Comparison of ENCODE assay signal across 9 cellular contexts in the genomic region with DNA sequence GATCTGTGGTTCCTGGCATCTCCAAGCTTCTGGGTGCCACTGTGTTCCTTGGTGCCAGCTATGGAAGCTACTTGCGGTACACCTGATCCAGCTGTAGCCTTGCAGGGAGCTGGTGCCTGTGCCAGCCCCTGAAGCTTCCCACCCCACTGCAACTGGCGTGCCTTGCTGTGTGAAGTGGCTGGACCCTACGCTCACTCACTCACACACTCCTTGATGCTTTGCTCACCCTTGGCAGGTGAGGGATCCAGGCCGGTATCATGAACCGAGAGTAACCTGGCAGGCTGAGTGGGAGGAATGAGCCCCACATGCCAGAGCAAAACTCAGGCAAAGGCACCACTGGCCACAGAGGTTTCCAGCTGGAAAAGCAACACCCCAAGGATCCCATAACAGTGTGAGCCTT. TPM values are rescaled to one million over a fixed set of nuclear protein-coding genes. Genes with fewer than 3 reads are reported as not detected.
"Had no signal": no experiment of that assay in that cellular context is flagged by ENCODE, and none has a peak within 500 bp of the region (broad histone marks: within the 10 kb centered on the region; RNA-seq: fewer than 3 reads in every experiment).

No MANE protein-coding gene starts in this region.

- FAIRE-seq: H1, H54, HepG2, K562 had no signal

- ATAC-seq: GM23338, HepG2, K562 had no signal

- H3K4me3 ChIP-seq: GM23338, K562 had no signal

- H3K4me2 ChIP-seq: GM23338 had no signal

- H2AFZ ChIP-seq: GM23338 had no signal

- DNase-seq: H9, HCEC 1CT, KG1 had no signal

- H3K27ac ChIP-seq: HL-60 had no signal

RNA-seq across cellular contexts. Expression of a gene that starts 31.3 kb away (rescaled TPM):
- total RNA-seq: HepG2, K562 had no signal
- polyA plus RNA-seq: GM23338, HepG2, K562 had no signal
